Comparison of ENCODE assay signal across 1 cellular context in the genomic region with DNA sequence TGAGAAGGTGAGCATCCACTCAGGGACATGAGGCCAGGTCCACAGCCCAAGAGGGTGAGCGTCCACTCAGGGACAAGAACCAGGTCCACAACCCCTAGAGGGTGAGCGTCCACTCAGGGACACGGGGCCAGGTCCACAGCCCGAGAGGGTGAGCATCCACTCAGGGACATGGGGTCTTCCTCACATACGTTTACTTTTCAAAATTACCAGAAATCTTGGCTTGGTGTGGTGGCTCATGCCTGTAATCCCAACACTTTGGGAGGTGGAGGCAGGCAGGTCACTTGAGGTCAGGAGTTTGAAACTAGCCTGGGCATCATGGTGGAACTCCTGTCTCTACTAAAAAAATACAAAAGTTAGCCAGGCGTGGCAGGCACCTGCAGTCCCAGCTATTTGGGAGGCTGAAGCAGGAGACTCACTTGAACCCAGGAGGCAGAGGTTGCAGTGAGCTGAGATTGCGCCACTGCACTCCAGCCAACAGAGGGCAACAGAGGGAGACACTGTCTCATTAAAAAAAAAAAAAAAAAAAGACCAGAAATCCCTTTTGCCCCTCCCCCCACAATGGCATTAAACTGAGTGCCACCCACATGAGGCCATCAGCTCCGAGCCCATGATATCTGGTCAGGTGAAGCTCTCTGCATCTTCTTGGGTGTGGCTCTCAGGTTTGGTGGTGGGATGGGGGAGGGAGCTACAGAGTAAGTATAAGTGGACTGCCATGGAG.
TF ChIP-seq lines count a peak whose summit lies in the region.

No MANE protein-coding gene starts in this region.

TF ChIP-seq in HCT116, 20 proteins besides CTCF, POLR2A, EP300 and RAD21:
- TF ChIP-seq EZH2phosphoT487 (IDR thresholded peaks at IDR 0.05; ENCODE audit: borderline replicate concordance) (no peak), SIN3A (IDR thresholded peaks at IDR 0.05; ENCODE audit: low read depth) (no peak), CBX3 (IDR thresholded peaks at IDR 0.05; ENCODE audit: low read depth) (no peak), YY1 (IDR thresholded peaks at IDR 0.05; ENCODE audit: extremely low read depth, insufficient replicate concordance, low read depth, low read length) (no peak), SP1 (IDR thresholded peaks at IDR 0.05; ENCODE audit: low read depth) (no peak), ZFX (IDR thresholded peaks at IDR 0.05) (no peak), SRF (IDR thresholded peaks at IDR 0.05; ENCODE audit: low read depth) (no peak), ZBTB33 (IDR thresholded peaks at IDR 0.05; ENCODE audit: extremely low read depth, insufficient replicate concordance, low read length) (no peak), POLR2AphosphoS5 (IDR thresholded peaks at IDR 0.05; ENCODE audit: low read depth, low read length) (no peak), CEBPB (IDR thresholded peaks at IDR 0.05; ENCODE audit: low read depth) (no peak)
- TF ChIP-seq, protein P1, sequence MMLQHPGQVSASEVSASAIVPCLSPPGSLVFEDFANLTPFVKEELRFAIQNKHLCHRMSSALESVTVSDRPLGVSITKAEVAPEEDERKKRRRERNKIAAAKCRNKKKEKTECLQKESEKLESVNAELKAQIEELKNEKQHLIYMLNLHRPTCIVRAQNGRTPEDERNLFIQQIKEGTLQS (IDR thresholded peaks at IDR 0.05), result no peak
